ENCODE assay signal across 17 cellular contexts in the genomic region with DNA sequence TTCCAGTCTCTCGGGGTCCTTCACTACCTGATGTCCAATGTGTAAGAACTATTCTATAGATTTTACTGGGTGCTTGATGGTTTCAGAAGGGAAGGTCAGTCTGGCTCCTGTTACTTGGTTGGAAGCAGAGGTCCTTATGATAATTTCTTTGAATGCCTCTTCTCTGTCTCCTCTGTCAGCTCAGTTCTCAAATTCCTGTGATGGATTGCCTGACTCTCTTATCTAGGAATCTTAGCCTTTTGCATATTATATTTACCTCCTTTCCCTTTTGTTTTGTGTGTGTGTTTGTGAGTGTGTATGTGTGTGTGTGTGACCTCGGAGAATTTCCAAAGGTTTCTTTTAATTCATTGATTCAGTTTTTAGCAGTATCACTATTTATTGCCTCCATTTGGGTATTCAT.
"Had no signal": no experiment of that assay in that cellular context is flagged by ENCODE, and none has a peak within 500 bp of the region (broad histone marks: within the 10 kb centered on the region; RNA-seq: fewer than 3 reads in every experiment).

No MANE protein-coding gene starts in this region.

- H3K27ac ChIP-seq: epithelial cell of prostate, esophagus muscularis mucosa, ovary, right atrium auricular region, sigmoid colon, stomach had no signal

- H3K36me3 ChIP-seq: esophagus muscularis mucosa, gastroesophageal sphincter, ovary, right atrium auricular region, sigmoid colon, stomach had no signal

- H3K27ac Mint-ChIP-seq: dendritic cell treated with granulocyte-macrophage colony-stimulating factor and Interleukin-4, amounts not matched to agents 40 ng/mL and 50 ng/mL, for 4 days; effector memory CD8-positive, alpha-beta T cell; naive thymus-derived CD4-positive, alpha-beta T cell had no signal

- H3K36me3 Mint-ChIP-seq: naive thymus-derived CD4-positive, alpha-beta T cell had no signal

- H3K27me3 ChIP-seq: esophagus muscularis mucosa, gastroesophageal sphincter, ovary, right atrium auricular region, sigmoid colon, stomach had no signal

- ATAC-seq: effector memory CD8-positive, alpha-beta T cell; left colon; left ventricle myocardium superior; naive thymus-derived CD4-positive, alpha-beta T cell had no signal

- H3K4me1 Mint-ChIP-seq: naive thymus-derived CD4-positive, alpha-beta T cell had no signal

- H3K4me3 ChIP-seq: esophagus muscularis mucosa, gastroesophageal sphincter, ovary, right atrium auricular region, sigmoid colon, skin epidermis, stomach had no signal

- DNase-seq: effector memory CD8-positive, alpha-beta T cell; foreskin fibroblast; glutamatergic neuron; left colon; left ventricle myocardium superior; naive thymus-derived CD4-positive, alpha-beta T cell; ovary; sigmoid colon; stimulated activated naive CD4-positive, alpha-beta T cell; stomach; substantia nigra had no signal

- H3K4me3 Mint-ChIP-seq: dendritic cell treated with granulocyte-macrophage colony-stimulating factor and Interleukin-4, amounts not matched to agents 40 ng/mL and 50 ng/mL, for 4 days; effector memory CD8-positive, alpha-beta T cell; naive thymus-derived CD4-positive, alpha-beta T cell had no signal

- H3K9me3 ChIP-seq: esophagus muscularis mucosa, gastroesophageal sphincter, ovary, right atrium auricular region, sigmoid colon, stomach had no signal

- H3K9me3 Mint-ChIP-seq: effector memory CD8-positive, alpha-beta T cell; naive thymus-derived CD4-positive, alpha-beta T cell had no signal
